1 cellular context compared by ENCODE assay signal in genomic region chr5:88883566-88884434, GRCh38.
TF ChIP-seq lines count a peak whose summit lies in the region.

No MANE protein-coding gene starts in this region.

TF ChIP-seq in K562, 482 proteins besides CTCF, POLR2A, EP300 and RAD21 (continued from another document and continues in another):
- TF ChIP-seq ATF6 (CRISPR knock-in tag; IDR thresholded peaks at IDR 0.05) = 0 out of 2 replicates have a peak, but pooled peaks have one; percentile 82
- TF ChIP-seq KDM2B (CRISPR knock-in tag; IDR thresholded peaks at IDR 0.05) = peak; percentile 56; the same call in 1 of the 2 replicates
- peak; percentile 63 for TF ChIP-seq ZNF263 (CRISPR knock-in tag; IDR thresholded peaks at IDR 0.05; ENCODE audit: borderline replicate concordance)
- TF ChIP-seq NR2C2 (CRISPR knock-in tag; IDR thresholded peaks at IDR 0.05) = peak; percentile 22; the same call in 1 of the 2 replicates
- TF ChIP-seq NR2C2 (tag; IDR thresholded peaks at IDR 0.05) = peak; percentile 18; the same call in 1 of the 2 replicates
- no peak for TF ChIP-seq CEBPZ (IDR thresholded peaks at IDR 0.05; ENCODE audit: borderline replicate concordance, low read depth, low read length)
- no peak for TF ChIP-seq FOXJ2 (tag; IDR thresholded peaks at IDR 0.05)
- peak; percentile 42; the same call in 1 of the 2 replicates for TF ChIP-seq CHD2 (IDR thresholded peaks at IDR 0.05; ENCODE audit: low read depth, low read length)
- TF ChIP-seq FOXK1 (CRISPR knock-in tag; IDR thresholded peaks at IDR 0.05; ENCODE audit: borderline replicate concordance) = peak; percentile 89
- no peak for TF ChIP-seq ZNF23 (CRISPR knock-in tag; IDR thresholded peaks at IDR 0.05)
- TF ChIP-seq BRD4 (IDR thresholded peaks at IDR 0.05) = no peak
- 0 out of 2 replicates have a peak, but pooled peaks have one; percentile 32 for TF ChIP-seq ZNF431 (CRISPR knock-in tag; IDR thresholded peaks at IDR 0.05)
- TF ChIP-seq E2F1 (CRISPR knock-in tag; IDR thresholded peaks at IDR 0.05) = no peak
- TF ChIP-seq ESRRA (IDR thresholded peaks at IDR 0.05; ENCODE audit: borderline replicate concordance, low read depth) = 0 out of 2 replicates have a peak, but pooled peaks have one; percentile 13
- TF ChIP-seq CC2D1A (IDR thresholded peaks at IDR 0.05) = peak; percentile 61; the same call in 1 of the 2 replicates
- TF ChIP-seq KDM5B (IDR thresholded peaks at IDR 0.05; ENCODE audit: insufficient replicate concordance, low read depth, low read length) = peak; percentile 58
- TF ChIP-seq TBP (optimal IDR thresholded peaks at IDR 0.05; ENCODE audit: low read depth, low read length) = peak; percentile 27
- TF ChIP-seq JUN (IDR thresholded peaks at IDR 0.05; ENCODE audit: borderline replicate concordance, low read depth, low read length) = peak; percentile 5; the same call in 1 of the 2 replicates
- TF ChIP-seq JUN (CRISPR knock-in tag; IDR thresholded peaks at IDR 0.05; ENCODE audit: borderline replicate concordance) = no peak
- peak; percentile 97 for TF ChIP-seq PRDM10 (IDR thresholded peaks at IDR 0.05; ENCODE audit: partially characterized antibody)
- no peak for TF ChIP-seq DDX20 (tag; IDR thresholded peaks at IDR 0.05; ENCODE audit: low read depth)
- TF ChIP-seq ELF2 (CRISPR knock-in tag; IDR thresholded peaks at IDR 0.05) = no peak
- 0 out of 2 replicates have a peak, but pooled peaks have one; percentile 9 for TF ChIP-seq VEZF1 (CRISPR knock-in tag; IDR thresholded peaks at IDR 0.05)
- no peak for TF ChIP-seq POLR3G (IDR thresholded peaks at IDR 0.05; ENCODE audit: extremely low read depth, insufficient read length, insufficient replicate concordance)
- TF ChIP-seq MAZ (CRISPR knock-in tag; conservative IDR thresholded peaks at IDR 0.05 in 1 of 2, IDR thresholded peaks at IDR 0.05 in 1 of 2) = peak in 1 of 2 experiments; percentile 16; a peak in 2 of 4 replicates
- peak; percentile 50 for TF ChIP-seq ZBTB33 (CRISPR knock-in tag; IDR thresholded peaks at IDR 0.05)
- 0 out of 2 replicates have a peak, but pooled peaks have one; percentile 29 for TF ChIP-seq SAFB (IDR thresholded peaks at IDR 0.05; ENCODE audit: borderline replicate concordance, low read depth, low read length)
- peak; percentile 62 for TF ChIP-seq POLR2G (IDR thresholded peaks at IDR 0.05; ENCODE audit: low read depth, low read length)
- no peak for TF ChIP-seq HNRNPUL1 (IDR thresholded peaks at IDR 0.05; ENCODE audit: low read length)
- TF ChIP-seq ZBTB11 (CRISPR knock-in tag; IDR thresholded peaks at IDR 0.05) = peak in 1 of 3 experiments; percentile 49; a peak in 1 of 6 replicates
- TF ChIP-seq SUPT5H (IDR thresholded peaks at IDR 0.05) = 0 out of 2 replicates have a peak, but pooled peaks have one; percentile 6
- TF ChIP-seq ARID4B (CRISPR knock-in tag; IDR thresholded peaks at IDR 0.05) = 0 out of 2 replicates have a peak, but pooled peaks have one; percentile 56
- peak; percentile 67 for TF ChIP-seq RBFOX2 (IDR thresholded peaks at IDR 0.05; ENCODE audit: low read depth, low read length)
- TF ChIP-seq MYC (IDR thresholded peaks at IDR 0.05; ENCODE audit: low read depth, low read length) = peak; percentile 41; the same call in 1 of the 2 replicates
- no peak for TF ChIP-seq MYC (CRISPR knock-in tag; IDR thresholded peaks at IDR 0.05; ENCODE audit: borderline replicate concordance, low read depth)
- TF ChIP-seq GTF2E2 (tag; IDR thresholded peaks at IDR 0.05) = no peak
